Comparison of ENCODE assay signal across 9 cellular contexts in genomic region chr4:80197132-80197573, GRCh38. TPM values are rescaled to one million over a fixed set of nuclear protein-coding genes. Genes with fewer than 3 reads are reported as not detected.
DNase-seq lines count a peak whose midpoint lies in the region; ATAC-seq lines count a peak whose summit lies in the region.
"Had no signal": no experiment of that assay in that cellular context is flagged by ENCODE, and none has a peak within 500 bp of the region (broad histone marks: within the 10 kb centered on the region; RNA-seq: fewer than 3 reads in every experiment).

Gene PRDM8 (plus strand): TSS chr4:80197503. CDS start chr4:80200081, 2,578 bp downstream.

- no peaks in the 10 kb centered on the region for H3K9me3 Mint-ChIP-seq in activated naive CD8-positive, alpha-beta T cell treated with anti-CD3 and anti-CD28 coated beads, Interleukin-2, amount 10 ng/mL, durations not matched to agents 7 days and 5 days

- no peak within 1 kb of the TSS for H3K9ac ChIP-seq in iPS-15b (ENCODE audit: low read depth, low read length)
- H3K9ac ChIP-seq: KMS-11 had no signal

- H3K9me3 ChIP-seq in iPS-15b (ENCODE audit: control insufficient read depth, insufficient read depth, low read length) = no peaks in the 10 kb centered on the region

- no peak within 1 kb of the TSS for H3K27ac Mint-ChIP-seq in activated naive CD8-positive, alpha-beta T cell treated with anti-CD3 and anti-CD28 coated beads, Interleukin-2, amount 10 ng/mL, durations not matched to agents 7 days and 5 days

- peak within 1 kb of the TSS; percentile 27 for H3K4me3 ChIP-seq in iPS-15b (ENCODE audit: low read depth, low read length)

- peaks cover 25% of the 10 kb centered on the region for H3K4me1 Mint-ChIP-seq in activated naive CD8-positive, alpha-beta T cell treated with anti-CD3 and anti-CD28 coated beads, Interleukin-2, amount 10 ng/mL, durations not matched to agents 7 days and 5 days

- peak within 1 kb of the TSS; percentile 63 for H3K4me3 Mint-ChIP-seq in activated naive CD8-positive, alpha-beta T cell treated with anti-CD3 and anti-CD28 coated beads, Interleukin-2, amount 10 ng/mL, durations not matched to agents 7 days and 5 days

- peak; percentile 62 for DNase-seq in GM03348 (ENCODE audit: low spot score)
- peak; percentile 55 to 84 for DNase-seq in NCI-H446 (lab: John Stamatoyannopoulos, UW)
- DNase-seq in activated naive CD8-positive, alpha-beta T cell treated with anti-CD3 and anti-CD28 coated beads, Interleukin-2, amount 10 ng/mL, durations not matched to agents 7 days and 5 days = no peak
- peak; percentile 45 to 66 for DNase-seq in stimulated activated CD4-positive, alpha-beta T cell treated with anti-CD3 and anti-CD28 coated beads, Interleukin-4, amount 100 ng/mL, for 4 hours
- DNase-seq in OCI-M2 (lab: John Stamatoyannopoulos, UW; ENCODE audit: unreplicated experiment) = no peak

- H3K36me3 Mint-ChIP-seq in activated naive CD8-positive, alpha-beta T cell treated with anti-CD3 and anti-CD28 coated beads, Interleukin-2, amount 10 ng/mL, durations not matched to agents 7 days and 5 days = peaks cover 5% of the 10 kb centered on the region

- peaks cover 4% of the 10 kb centered on the region for H3K4me1 ChIP-seq in iPS-15b (ENCODE audit: control insufficient read depth, insufficient read depth, low read length)

- H3K27me3 ChIP-seq in iPS-15b (ENCODE audit: control insufficient read depth, insufficient read depth, low read length) = peaks cover 100% of the 10 kb centered on the region

- H3K27me3 Mint-ChIP-seq in activated naive CD8-positive, alpha-beta T cell treated with anti-CD3 and anti-CD28 coated beads, Interleukin-2, amount 10 ng/mL, durations not matched to agents 7 days and 5 days = peaks cover 78% of the 10 kb centered on the region

- POLR2A ChIA-PET in activated naive CD8-positive, alpha-beta T cell treated with anti-CD3 and anti-CD28 coated beads, Interleukin-2, amount 10 ng/mL, durations not matched to agents 7 days and 5 days (lab: Charles Lee) = no interaction called here

- H3K36me3 ChIP-seq in iPS-15b (ENCODE audit: control insufficient read depth, insufficient read depth, low read length) = no peaks in the 10 kb centered on the region

- peak; percentile 28 for ATAC-seq in activated naive CD8-positive, alpha-beta T cell treated with anti-CD3 and anti-CD28 coated beads, Interleukin-2, amount 10 ng/mL, durations not matched to agents 7 days and 5 days (ENCODE audit: low read depth)
- ATAC-seq in HG02870 (IDR thresholded peaks at IDR 0.05; ENCODE audit: unreplicated experiment) (no peak), GM21360 (IDR thresholded peaks at IDR 0.05; ENCODE audit: unreplicated experiment) (no peak)

RNA-seq across cellular contexts. Expression of gene PRDM8, which starts in this region (rescaled TPM):
- total RNA-seq in activated naive CD8-positive, alpha-beta T cell treated with anti-CD3 and anti-CD28 coated beads, Interleukin-2, amount 10 ng/mL, durations not matched to agents 7 days and 5 days = 1 to 10 TPM; 8.2 to 9.5 TPM

Comparison
In these comparisons a context has a peak if more than half of its experiments do, and no peak if none do; other contexts are left out.
1. DNase-seq: peak in GM03348 (single experiment), NCI-H446 (2 of 2) and stimulated activated CD4-positive, alpha-beta T cell treated with anti-CD3 and anti-CD28 coated beads, Interleukin-4, amount 100 ng/mL, for 4 hours (2 of 2); none in activated naive CD8-positive, alpha-beta T cell treated with anti-CD3 and anti-CD28 coated beads, Interleukin-2, amount 10 ng/mL, durations not matched to agents 7 days and 5 days (single experiment) and OCI-M2 (single experiment).